In genomic region chr6:34232901-34233300, GRCh38 we compare ENCODE assay signal across 1 cellular context.
TF ChIP-seq lines count a peak whose summit lies in the region.

No MANE protein-coding gene starts in this region.

TF ChIP-seq in SK-N-SH, 30 proteins besides CTCF, POLR2A, EP300 and RAD21:
- no peak for TF ChIP-seq GABPA (IDR thresholded peaks at IDR 0.05; ENCODE audit: low read depth)
- no peak for TF ChIP-seq FOXJ3 (CRISPR knock-in tag; IDR thresholded peaks at IDR 0.05)
- no peak for TF ChIP-seq FOSL2 (IDR thresholded peaks at IDR 0.05; ENCODE audit: borderline replicate concordance, low read depth)
- TF ChIP-seq RFX5 (IDR thresholded peaks at IDR 0.05; ENCODE audit: low read length): no peak
- TF ChIP-seq RCOR1 (IDR thresholded peaks at IDR 0.05; ENCODE audit: low read length): no peak
- no peak for TF ChIP-seq NFIC (IDR thresholded peaks at IDR 0.05; ENCODE audit: borderline replicate concordance)
- no peak for TF ChIP-seq NRF1 (IDR thresholded peaks at IDR 0.05; ENCODE audit: low read depth, low read length)
- TF ChIP-seq GATA2 (CRISPR knock-in tag; IDR thresholded peaks at IDR 0.05): no peak
- no peak for TF ChIP-seq REST (IDR thresholded peaks at IDR 0.05; ENCODE audit: low read depth, low read length)
TF ChIP-seq in SK-N-SH: peak in this region for 0.
